In genomic region chr18:2848879-2849254, GRCh38 we compare ENCODE assay signal across 1 cellular context.
TF ChIP-seq lines count a peak whose summit lies in the region.

No MANE protein-coding gene starts in this region.

TF ChIP-seq in H1, 55 proteins besides CTCF, POLR2A, EP300 and RAD21:
- TF ChIP-seq SUZ12 (IDR thresholded peaks at IDR 0.05; ENCODE audit: low read length) (0 out of 2 replicates have a peak, but pooled peaks have one; percentile 27), PHF8 (conservative IDR thresholded peaks at IDR 0.05; ENCODE audit: low read depth, low read length) (no peak)
